Comparison of ENCODE assay signal across 15 cellular contexts in the genomic region with DNA sequence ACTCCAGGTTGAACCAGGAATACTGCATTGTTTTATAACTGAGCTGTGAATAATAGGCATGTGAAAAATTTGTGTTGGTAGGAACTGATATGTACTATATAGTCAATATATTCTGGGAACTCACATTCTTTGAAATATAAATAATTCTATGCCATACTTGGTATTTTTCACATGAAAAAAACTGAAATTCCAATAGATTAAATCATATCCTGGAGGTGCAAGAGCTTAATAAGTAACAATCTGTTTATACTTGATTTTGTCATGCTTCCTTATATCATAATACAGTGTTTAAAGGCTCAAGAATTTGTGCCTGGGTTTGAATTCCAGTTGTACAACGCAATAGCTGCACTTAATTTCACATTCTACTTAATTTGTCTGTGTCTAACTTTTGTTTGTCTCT.
DNase-seq lines count a peak whose midpoint lies in the region; ATAC-seq, FAIRE-seq and TF ChIP-seq lines count a peak whose summit lies in the region.
"Had no signal": no experiment of that assay in that cellular context is flagged by ENCODE, and none has a peak within 500 bp of the region (broad histone marks: within the 10 kb centered on the region; RNA-seq: fewer than 3 reads in every experiment).

No MANE protein-coding gene starts in this region.

- H3K27me3 ChIP-seq in heart left ventricle, result no peaks in the 10 kb centered on the region
- no peaks in the 10 kb centered on the region for H3K27me3 ChIP-seq in right cardiac atrium (ENCODE audit: control insufficient read depth, insufficient read depth)
- no peaks in the 10 kb centered on the region for H3K27me3 ChIP-seq in endothelial cell of umbilical vein (ENCODE audit: control insufficient read depth in 2 of 2, insufficient read depth in 2 of 2, low read length in 2 of 2)
- H3K27me3 ChIP-seq in vagina, result no peaks in the 10 kb centered on the region
- no peaks in the 10 kb centered on the region for H3K27me3 ChIP-seq in neuronal stem cell (ENCODE audit: control insufficient read depth in 3 of 3, insufficient read depth in 3 of 3, low read depth in 1 of 3, low read length in 3 of 3)
- H3K27me3 ChIP-seq: gastrocnemius medialis, MG63, SJSA1 had no signal

- peaks cover 2% of the 10 kb centered on the region for H3K79me1 ChIP-seq in neuronal stem cell (ENCODE audit: low read depth, low read length)

- H3K4me3 ChIP-seq in heart left ventricle (peak overlapping the region in 1 of 12 donors; percentile 39), right cardiac atrium (ENCODE audit: low read length) (no peak overlapping the region), endothelial cell of umbilical vein (replicated peaks in 1 of 3; ENCODE audit: insufficient read depth in 1 of 3, low read depth in 1 of 3, low read length in 3 of 3) (peak overlapping the region in 1 of 3 experiments; percentile 45), vagina (no peak overlapping the region), neuronal stem cell (ENCODE audit: low read length in 2 of 2) (no peak overlapping the region)
- H3K4me3 ChIP-seq: gastrocnemius medialis, SJSA1 had no signal

- H3K27ac ChIP-seq in heart left ventricle (peak overlapping the region in 7 of 12 donors; percentile 5 to 55 (median 28)), right cardiac atrium (ENCODE audit: low read length) (no peak overlapping the region), endothelial cell of umbilical vein (ENCODE audit: insufficient read depth, low read depth, low read length) (peak overlapping the region; percentile 97), vagina (peak overlapping the region; percentile 70), neuronal stem cell (replicated peaks; ENCODE audit: low read length) (no peak overlapping the region)
- H3K27ac ChIP-seq: SJSA1 had no signal

- H2BK5ac ChIP-seq in neuronal stem cell (ENCODE audit: low read length), result no peak overlapping the region

- H3K14ac ChIP-seq in neuronal stem cell (ENCODE audit: low read length), result no peak overlapping the region

- H3K4ac ChIP-seq in neuronal stem cell (ENCODE audit: low read length), result no peak overlapping the region

- peak overlapping the region; percentile 87 for H3K4me2 ChIP-seq in endothelial cell of umbilical vein (ENCODE audit: insufficient read depth, low read length)
- no peak overlapping the region for H3K4me2 ChIP-seq in neuronal stem cell (ENCODE audit: insufficient read depth, low read length, poor library complexity, severe bottlenecking)

- no peak overlapping the region for H2BK12ac ChIP-seq in neuronal stem cell (ENCODE audit: low read length)

- intact Hi-C loops in heart left ventricle (cut with DNase I) (no loop called here), right cardiac atrium (cut with DNase I) (no loop called here), endothelial cell of umbilical vein (cut with micrococcal nuclease) (loop anchor here (1.0 to 10.0 kb wide), 10 partner anchors 34 to 433 kb away; no protein-coding TSS in a partner anchor), vagina (cut with DNase I) (no loop called here)

- H4K91ac ChIP-seq in neuronal stem cell (ENCODE audit: low read depth, low read length, poor library complexity), result no peak overlapping the region

- H3K79me2 ChIP-seq in endothelial cell of umbilical vein (ENCODE audit: control insufficient read depth, insufficient read depth, low read length), result no peaks in the 10 kb centered on the region

- H2AFZ ChIP-seq in endothelial cell of umbilical vein (ENCODE audit: low read depth, low read length) (no peak overlapping the region), neuronal stem cell (ENCODE audit: low read length) (no peak overlapping the region)

- POLR2A ChIA-PET in endothelial cell of umbilical vein (lab: Charles Lee), result interaction anchor here (0.6 to 2.9 kb wide), 4 partner anchors 77 to 308 kb away, joined by 3 to 20 read pairs (median 6); no protein-coding TSS in a partner anchor

- FAIRE-seq in endothelial cell of umbilical vein (lab: Jason Lieb, UNC), result peak; percentile 33
- FAIRE-seq: small intestine had no signal

- no peaks in the 10 kb centered on the region for H4K20me1 ChIP-seq in endothelial cell of umbilical vein (replicated peaks; ENCODE audit: control insufficient read depth, extremely low read depth, insufficient read depth, low read length)

- H2BK120ac ChIP-seq in neuronal stem cell (ENCODE audit: low read depth, low read length), result no peak overlapping the region

- H4K8ac ChIP-seq in neuronal stem cell (ENCODE audit: low read depth, low read length), result no peak overlapping the region

- H3K23ac ChIP-seq in neuronal stem cell (ENCODE audit: low read depth, low read length, poor library complexity), result no peak overlapping the region

- ATAC-seq in heart left ventricle, result no peak
- ATAC-seq in right cardiac atrium, result no peak
- no peak for ATAC-seq in GM18498 (IDR thresholded peaks at IDR 0.05; ENCODE audit: unreplicated experiment)
- ATAC-seq: gastrocnemius medialis; stimulated activated naive CD8-positive, alpha-beta T cell treated with anti-CD3 and anti-CD28 coated beads, Interleukin-15, amount 100 ng/mL, for 72 hours had no signal

- BruUV-seq in endothelial cell of umbilical vein (replicated peaks; lab: Mats Ljungman, UMichigan), result no TSS peak

- DNase-seq in heart left ventricle (no peak), right cardiac atrium (no peak), endothelial cell of umbilical vein (ENCODE audit: low read depth, low spot score) (peak; percentile 89), kidney tubule cell (ENCODE audit: low spot score) (peak; percentile 74), vagina (ENCODE audit: extremely low spot score in 2 of 2) (no peak), neuronal stem cell (ENCODE audit: low spot score) (no peak), HuH-7 (ENCODE audit: low spot score) (no peak)
- DNase-seq: 8988T; gastrocnemius medialis; MG63; naive B cell; small intestine; stimulated activated naive CD8-positive, alpha-beta T cell treated with anti-CD3 and anti-CD28 coated beads, Interleukin-15, amount 100 ng/mL, for 72 hours had no signal

- no peak overlapping the region for H2BK15ac ChIP-seq in neuronal stem cell (ENCODE audit: low read length)

- CTCF ChIA-PET in endothelial cell of umbilical vein (lab: Charles Lee), result interaction anchor here (0.7 to 3.8 kb wide), 14 partner anchors 14 to 460 kb away, joined by 3 to 30 read pairs (median 4); no protein-coding TSS in a partner anchor

- TF ChIP-seq CTCF in heart left ventricle (IDR thresholded peaks at IDR 0.05), result no peak
- no peak for TF ChIP-seq CTCF in endothelial cell of umbilical vein (IDR thresholded peaks at IDR 0.05; ENCODE audit: extremely low read depth in 1 of 2, insufficient read depth in 1 of 2, low read depth in 1 of 2, low read length in 2 of 2)
- no peak for TF ChIP-seq CTCF in vagina (IDR thresholded peaks at IDR 0.05)

- WGBS in heart left ventricle, 4 donors, result 82 to 89% (median 85%) methylated on average over 1 of the region's 1 CpG
- 88% methylated on average over 1 of the region's 1 CpG for WGBS in right cardiac atrium
- no CpG with 5 or more reads among the region's 1 CpG for WGBS in neuronal stem cell (ENCODE audit: extremely low coverage in 2 of 2, insufficient read length in 2 of 2, insufficient replicate concordance in 1 of 2), 2 donors

- TF ChIP-seq POLR2A in heart left ventricle (IDR thresholded peaks at IDR 0.05) (no peak), endothelial cell of umbilical vein (IDR thresholded peaks at IDR 0.05; ENCODE audit: low read depth, low read length) (no peak), vagina (IDR thresholded peaks at IDR 0.05) (no peak)

- H2AK5ac ChIP-seq in neuronal stem cell (ENCODE audit: low read depth, low read length), result no peak overlapping the region

- H3K9me3 ChIP-seq in heart left ventricle (peaks cover 0 to 10% (median 0%) of the 10 kb centered on the region in 12 donors), right cardiac atrium (ENCODE audit: control insufficient read depth, low read length) (no peaks in the 10 kb centered on the region), endothelial cell of umbilical vein (replicated peaks; ENCODE audit: control insufficient read depth, insufficient read depth, low read length) (no peaks in the 10 kb centered on the region), vagina (no peaks in the 10 kb centered on the region), neuronal stem cell (replicated peaks in 1 of 2; ENCODE audit: control insufficient read depth in 2 of 2, insufficient read depth in 1 of 2, low read depth in 1 of 2, low read length in 2 of 2) (peaks cover 0 to 13% of the 10 kb centered on the region in 2 donors)
- H3K9me3 ChIP-seq: gastrocnemius medialis, SJSA1 had no signal

- H3K9me1 ChIP-seq in endothelial cell of umbilical vein (replicated peaks; ENCODE audit: control insufficient read depth, extremely low read depth, insufficient read depth, low read length), result no peaks in the 10 kb centered on the region

- dilution Hi-C loops in endothelial cell of umbilical vein (cut with MboI; ENCODE audit: extremely low pct_ligation_motif_present, low sequenced_read_pairs), result no loop called here

- H3K4me1 ChIP-seq in heart left ventricle, result peaks cover 0 to 2% (median 0%) of the 10 kb centered on the region in 12 donors
- peaks cover 2% of the 10 kb centered on the region for H3K4me1 ChIP-seq in right cardiac atrium (ENCODE audit: control insufficient read depth, insufficient read depth, low read length)
- peaks cover 34% of the 10 kb centered on the region for H3K4me1 ChIP-seq in endothelial cell of umbilical vein (ENCODE audit: control insufficient read depth, extremely low read depth, insufficient read depth, low read length)
- peaks cover 24% of the 10 kb centered on the region for H3K4me1 ChIP-seq in vagina
- H3K4me1 ChIP-seq in neuronal stem cell (ENCODE audit: control insufficient read depth in 2 of 2, insufficient read depth in 1 of 2, low read depth in 1 of 2, low read length in 2 of 2), result peaks cover 0 to 8% of the 10 kb centered on the region in 2 donors
- H3K4me1 ChIP-seq: SJSA1 had no signal

- H3K9ac ChIP-seq in endothelial cell of umbilical vein (replicated peaks; ENCODE audit: extremely low read depth, insufficient read depth, low read length) (peak overlapping the region; percentile 94), neuronal stem cell (ENCODE audit: low read depth, low read length, poor library complexity) (no peak overlapping the region)

- H3K18ac ChIP-seq in neuronal stem cell (ENCODE audit: low read length), result no peak overlapping the region

- no peaks in the 10 kb centered on the region for H3K36me3 ChIP-seq in heart left ventricle
- H3K36me3 ChIP-seq in endothelial cell of umbilical vein (ENCODE audit: control insufficient read depth in 2 of 2, extremely low read depth in 1 of 2, insufficient read depth in 2 of 2, low read length in 2 of 2), result no peaks in the 10 kb centered on the region
- H3K36me3 ChIP-seq in vagina, result no peaks in the 10 kb centered on the region
- no peaks in the 10 kb centered on the region for H3K36me3 ChIP-seq in neuronal stem cell (replicated peaks in 1 of 2; ENCODE audit: control insufficient read depth in 2 of 2, insufficient read depth in 2 of 2, low read length in 2 of 2)
- H3K36me3 ChIP-seq: gastrocnemius medialis, SJSA1 had no signal

TF ChIP-seq in endothelial cell of umbilical vein, 7 proteins besides CTCF, POLR2A, EP300 and RAD21 (continues in another document):
- TF ChIP-seq POLR2AphosphoS5 (IDR thresholded peaks at IDR 0.05; ENCODE audit: insufficient read depth, low read depth, low read length) (no peak), MYC (IDR thresholded peaks at IDR 0.05; ENCODE audit: low read depth, low read length) (no peak), JUN (IDR thresholded peaks at IDR 0.05; ENCODE audit: borderline replicate concordance, insufficient read depth, insufficient read length, low read depth) (peak; percentile 93)

Comparison
In these comparisons a context has a peak if more than half of its experiments do, and no peak if none do; other contexts are left out.
1. H3K27ac ChIP-seq: peak in heart left ventricle (7 of 12), endothelial cell of umbilical vein (single experiment) and vagina (single experiment); none in right cardiac atrium (single experiment) and neuronal stem cell (single experiment).
2. DNase-seq: peak in endothelial cell of umbilical vein (single experiment) and kidney tubule cell (single experiment); none in heart left ventricle (0 of 5), right cardiac atrium (0 of 3), vagina (0 of 2), neuronal stem cell (single experiment) and HuH-7 (single experiment).